8 cellular contexts compared by ENCODE assay signal in genomic region chr12:96720363-96720705, GRCh38.
DNase-seq lines count a peak whose midpoint lies in the region; ATAC-seq and TF ChIP-seq lines count a peak whose summit lies in the region.

No MANE protein-coding gene starts in this region.

- BruUV-seq in A673 (replicated peaks; lab: Mats Ljungman, UMichigan), result no TSS peak

- WGBS in thymus, result 50% methylated on average over 9 of the region's 9 CpGs

- no peaks in the 10 kb centered on the region for H3K9me3 ChIP-seq in thymus (ENCODE audit: control insufficient read depth)
- H3K9me3 ChIP-seq in A673 (ENCODE audit: low read depth, low read length, poor library complexity, severe bottlenecking), result no peaks in the 10 kb centered on the region

- intact Hi-C loops in A673 (cut with micrococcal nuclease; ENCODE audit: unreplicated experiment), result no loop called here

- DNase-seq in stimulated activated CD4-positive, alpha-beta T cell treated with anti-CD3 and anti-CD28 coated beads, Interleukin-1b, Interleukin-23, amount 100 ng/mL, for 4 hours (ENCODE audit: low read depth in 2 of 2), result peak; percentile 1 to 5
- DNase-seq in stimulated activated CD4-positive, alpha-beta T cell treated with anti-CD3 and anti-CD28 coated beads, Interleukin-4, amount 100 ng/mL, for 4 hours, result no peak
- DNase-seq in NCI-H2107 (lab: John Stamatoyannopoulos, UW) (peak; percentile 12), iPS-NIHi11 (ENCODE audit: low spot score) (peak; percentile 27), A673 (ENCODE audit: low spot score) (no peak)
- DNase-seq in activated effector memory CD4-positive, alpha-beta T cell treated with anti-CD3 and anti-CD28 coated beads, Interleukin-2, amount 50 U/mL, for 16 hours, result peak; percentile 64

- CTCF ChIA-PET in A673 (lab: Charles Lee), result no interaction called here

- H3K27ac ChIP-seq in thymus (ENCODE audit: low read depth) (peak overlapping the region; percentile 1), A673 (ENCODE audit: low read depth, low read length, poor library complexity, severe bottlenecking) (no peak overlapping the region)

- H3K36me3 ChIP-seq in thymus (ENCODE audit: control insufficient read depth, insufficient read depth) (no peaks in the 10 kb centered on the region), A673 (ENCODE audit: insufficient read depth, low read length, poor library complexity, severe bottlenecking) (no peaks in the 10 kb centered on the region)

- peak; percentile 85 for ATAC-seq in HG02759 (IDR thresholded peaks at IDR 0.05; ENCODE audit: unreplicated experiment)

- H3K4me1 ChIP-seq in thymus (ENCODE audit: control insufficient read depth, insufficient read depth, low read length) (peaks cover 2% of the 10 kb centered on the region), A673 (ENCODE audit: insufficient read depth, low read length, poor library complexity, severe bottlenecking) (no peaks in the 10 kb centered on the region)

- no peaks in the 10 kb centered on the region for H3K27me3 ChIP-seq in thymus (ENCODE audit: control insufficient read depth, insufficient read depth)
- H3K27me3 ChIP-seq in A673 (replicated peaks; ENCODE audit: insufficient read depth, low read depth, low read length, poor library complexity), result no peaks in the 10 kb centered on the region

- H3K4me3 ChIP-seq in thymus (ENCODE audit: low read length) (peak overlapping the region; percentile 46), A673 (ENCODE audit: low read depth, low read length, poor library complexity, severe bottlenecking) (no peak overlapping the region)

- POLR2A ChIA-PET in A673 (lab: Charles Lee; ENCODE audit: low non-redundant PET), result no interaction called here

- TF ChIP-seq CTCF in A673 (conservative IDR thresholded peaks at IDR 0.05; ENCODE audit: low read depth, low read length), result no peak

Comparison
In these comparisons a context has a peak if more than half of its experiments do, and no peak if none do; other contexts are left out.
1. DNase-seq: peak in stimulated activated CD4-positive, alpha-beta T cell treated with anti-CD3 and anti-CD28 coated beads, Interleukin-1b, Interleukin-23, amount 100 ng/mL, for 4 hours (2 of 2), NCI-H2107 (single experiment), activated effector memory CD4-positive, alpha-beta T cell treated with anti-CD3 and anti-CD28 coated beads, Interleukin-2, amount 50 U/mL, for 16 hours (single experiment) and iPS-NIHi11 (single experiment); none in stimulated activated CD4-positive, alpha-beta T cell treated with anti-CD3 and anti-CD28 coated beads, Interleukin-4, amount 100 ng/mL, for 4 hours (0 of 2) and A673 (single experiment).